Comparison of ENCODE assay signal across 11 cellular contexts in genomic region chr14:104975481-104976197, GRCh38. TPM values are rescaled to one million over a fixed set of nuclear protein-coding genes. Genes with fewer than 3 reads are reported as not detected.
DNase-seq lines count a peak whose midpoint lies in the region; ATAC-seq and TF ChIP-seq lines count a peak whose summit lies in the region.
"Had no signal": no experiment of that assay in that cellular context is flagged by ENCODE, and none has a peak within 500 bp of the region (broad histone marks: within the 10 kb centered on the region; RNA-seq: fewer than 3 reads in every experiment).

No MANE protein-coding gene starts in this region.

- H3K27me3 Mint-ChIP-seq in glutamatergic neuron (ENCODE audit: unreplicated experiment) = peaks cover 9% of the 10 kb centered on the region
- H3K27me3 Mint-ChIP-seq in type B pancreatic cell = peaks cover 22% of the 10 kb centered on the region

- H3K36me3 ChIP-seq in right atrium auricular region (no peaks in the 10 kb centered on the region), OCI-LY7 (ENCODE audit: insufficient read depth, low read length) (no peaks in the 10 kb centered on the region)
- H3K36me3 ChIP-seq: right lobe of liver, stomach had no signal

- peaks cover 6% of the 10 kb centered on the region for H3K4me1 Mint-ChIP-seq in glutamatergic neuron (ENCODE audit: low read depth, unreplicated experiment)
- peaks cover 4% of the 10 kb centered on the region for H3K4me1 Mint-ChIP-seq in type B pancreatic cell (ENCODE audit: unreplicated experiment)

- DNase-seq in left cardiac atrium (peak; percentile 28), right atrium auricular region (ENCODE audit: low spot score) (no peak), OCI-LY7 (ENCODE audit: low spot score) (peak; percentile 59), glutamatergic neuron (peak; percentile 58), type B pancreatic cell (ENCODE audit: extremely low spot score, unreplicated experiment) (no peak), retina (no peak), GDM1 (lab: John Stamatoyannopoulos, UW) (no peak), AG08396 (ENCODE audit: low spot score) (no peak)

- H3K27me3 ChIP-seq in right atrium auricular region = no peaks in the 10 kb centered on the region
- H3K27me3 ChIP-seq: right lobe of liver had no signal

- H3K27ac ChIP-seq in right atrium auricular region (no peak overlapping the region), OCI-LY7 (ENCODE audit: low read depth, low read length, poor library complexity, severe bottlenecking) (no peak overlapping the region)
- H3K27ac ChIP-seq: right lobe of liver had no signal

- H2AFZ ChIP-seq in OCI-LY7 (ENCODE audit: low read length) = no peak overlapping the region

- peaks cover 14% of the 10 kb centered on the region for H3K9me3 Mint-ChIP-seq in glutamatergic neuron (ENCODE audit: unreplicated experiment)
- H3K9me3 Mint-ChIP-seq in type B pancreatic cell = no peaks in the 10 kb centered on the region

- H3K9me2 ChIP-seq in OCI-LY7 (ENCODE audit: insufficient read depth, low read length) = no peaks in the 10 kb centered on the region

- H3K27ac Mint-ChIP-seq in glutamatergic neuron (ENCODE audit: unreplicated experiment) = no peak overlapping the region
- peak overlapping the region; percentile 83 for H3K27ac Mint-ChIP-seq in type B pancreatic cell

- intact Hi-C loops in left cardiac atrium (cut with DNase I) (loop anchor here (1.0 to 10.0 kb wide), 5 partner anchors 69 to 309 kb away; no protein-coding TSS in a partner anchor), OCI-LY7 (cut with micrococcal nuclease; ENCODE audit: unreplicated experiment) (loop anchor here (1.0 to 2.0 kb wide), 2 partner anchors 70 to 111 kb away; no protein-coding TSS in a partner anchor)

- no peak overlapping the region for H3K4me3 ChIP-seq in right atrium auricular region
- no peak overlapping the region for H3K4me3 ChIP-seq in OCI-LY7 (ENCODE audit: low read depth, low read length, poor library complexity, severe bottlenecking)
- H3K4me3 ChIP-seq: right lobe of liver, stomach had no signal

- TF ChIP-seq CTCF in right atrium auricular region (IDR thresholded peaks at IDR 0.05) (no peak), OCI-LY7 (conservative IDR thresholded peaks at IDR 0.05; ENCODE audit: low read length) (no peak), glutamatergic neuron (IDR thresholded peaks at IDR 0.05; ENCODE audit: partially characterized antibody, unreplicated experiment) (no peak), type B pancreatic cell (conservative IDR thresholded peaks at IDR 0.05) (no peak)

- peaks cover 0 to 93% of the 10 kb centered on the region in 2 donors for H3K4me1 ChIP-seq in right atrium auricular region
- no peaks in the 10 kb centered on the region for H3K4me1 ChIP-seq in OCI-LY7 (ENCODE audit: insufficient read depth, low read length, poor library complexity, severe bottlenecking)

- no peaks in the 10 kb centered on the region for H3K79me2 ChIP-seq in OCI-LY7 (ENCODE audit: insufficient read depth, low read depth, low read length)

- H3K4me3 Mint-ChIP-seq in glutamatergic neuron (ENCODE audit: unreplicated experiment) (no peak overlapping the region), type B pancreatic cell (peak overlapping the region; percentile 20)

- no peak for ATAC-seq in left cardiac atrium

- POLR2A ChIA-PET in OCI-LY7 (lab: Charles Lee) = no interaction called here

- BruUV-seq in OCI-LY7 (replicated peaks; lab: Mats Ljungman, UMichigan) = no TSS peak

- H3K9me3 ChIP-seq in right atrium auricular region = no peaks in the 10 kb centered on the region
- no peaks in the 10 kb centered on the region for H3K9me3 ChIP-seq in OCI-LY7 (ENCODE audit: low read length)
- H3K9me3 ChIP-seq: right lobe of liver, stomach had no signal

- no peaks in the 10 kb centered on the region for H4K20me1 ChIP-seq in OCI-LY7 (ENCODE audit: insufficient read depth, low read length)

- H3K4me2 ChIP-seq in OCI-LY7 (ENCODE audit: low read length) = no peak overlapping the region

- no peaks in the 10 kb centered on the region for H3K36me3 Mint-ChIP-seq in glutamatergic neuron (ENCODE audit: unreplicated experiment)
- no peaks in the 10 kb centered on the region for H3K36me3 Mint-ChIP-seq in type B pancreatic cell

- CTCF ChIA-PET in OCI-LY7 (lab: Charles Lee; ENCODE audit: unreplicated experiment) = interaction anchor here (0.9 to 1.4 kb wide), 2 partner anchors 71 to 376 kb away, joined by 3 to 4 read pairs; no protein-coding TSS in a partner anchor

RNA-seq across cellular contexts. Expression of gene AHNAK2, which starts 2.5 kb away (rescaled TPM):
- total RNA-seq in left cardiac atrium (1 to 10 TPM; 7.1 to 9.7 TPM), right atrium auricular region (10 to 100 TPM in 1 of 2 donors, 1 to 10 TPM in 1; 5.7 to 11.8 TPM), OCI-LY7 (2022) (0.09 and 0.61 TPM in 2 replicates), glutamatergic neuron (ENCODE audit: unreplicated experiment) (44.8 TPM), type B pancreatic cell (ENCODE audit: low replicate concordance) (1.1 and 2.0 TPM in 2 replicates)
- total RNA-seq in OCI-LY7 (2014; rRNA removed; shearing (Covaris generic)) = 0.21 TPM in 1 of 2 replicates, not detected in the other

RNA-seq across cellular contexts. Expression of gene CLBA1, which starts 9.9 kb away (rescaled TPM):
- total RNA-seq in left cardiac atrium (1 to 10 TPM; 1.9 TPM), right atrium auricular region (1 to 10 TPM; 2.0 to 2.2 TPM), OCI-LY7 (2022) (1.2 TPM in 1 of 2 replicates, not detected in the other), glutamatergic neuron (ENCODE audit: unreplicated experiment) (5.9 TPM), type B pancreatic cell (ENCODE audit: low replicate concordance) (16.2 and 18.8 TPM in 2 replicates)
- 0.08 and 0.82 TPM in 2 replicates for total RNA-seq in OCI-LY7 (2014; rRNA removed; shearing (Covaris generic))

RNA-seq across cellular contexts. Expression of gene CDCA4, which starts 45.2 kb away (rescaled TPM):
- total RNA-seq in left cardiac atrium (1 to 10 TPM; 3.2 to 3.3 TPM), right atrium auricular region (1 to 10 TPM; 3.3 to 5.1 TPM), OCI-LY7 (2022) (74.0 and 79.5 TPM in 2 replicates), glutamatergic neuron (ENCODE audit: unreplicated experiment) (23.2 TPM), type B pancreatic cell (ENCODE audit: low replicate concordance) (21.2 and 29.7 TPM in 2 replicates)
- 109 and 110 TPM in 2 replicates for total RNA-seq in OCI-LY7 (2014; rRNA removed; shearing (Covaris generic))

RNA-seq across cellular contexts. Expression of gene PLD4, which starts 51.0 kb away (rescaled TPM):
- total RNA-seq in left cardiac atrium (under 1 TPM; 0.13 to 0.24 TPM), right atrium auricular region (under 1 TPM in 1 of 2 donors, not detected in 1; 0.08 TPM), OCI-LY7 (2022) (3.7 and 5.1 TPM in 2 replicates), glutamatergic neuron (ENCODE audit: unreplicated experiment) (not detected), type B pancreatic cell (ENCODE audit: low replicate concordance) (0.17 TPM in 2 replicates)
- total RNA-seq in OCI-LY7 (2014; rRNA removed; shearing (Covaris generic)) = 0.66 TPM in 1 of 2 replicates, not detected in the other
- total RNA-seq: NCI-H460 had no signal

Comparison
In these comparisons a context has a peak if more than half of its experiments do, and no peak if none do; other contexts are left out.
1. DNase-seq: peak in left cardiac atrium (single experiment), OCI-LY7 (single experiment) and glutamatergic neuron (single experiment); none in right atrium auricular region (single experiment), type B pancreatic cell (single experiment), retina (single experiment), GDM1 (single experiment) and AG08396 (single experiment).